In genomic region chr1:156752843-156753486, GRCh38 we compare ENCODE assay signal across 8 cellular contexts. TPM values are rescaled to one million over a fixed set of nuclear protein-coding genes. Genes with fewer than 3 reads are reported as not detected.
DNase-seq lines count a peak whose midpoint lies in the region; ATAC-seq and TF ChIP-seq lines count a peak whose summit lies in the region.

No MANE protein-coding gene starts in this region.

- H3K4me3 ChIP-seq in A673 (ENCODE audit: low read depth, low read length, poor library complexity, severe bottlenecking) (peak overlapping the region; percentile 92), HUES6 (ENCODE audit: low read depth, low read length) (peak overlapping the region; percentile 94)

- no peak overlapping the region for H3K9ac ChIP-seq in HUES6 (ENCODE audit: low read length)

- CTCF ChIA-PET in A673 (lab: Charles Lee) = interaction anchor here (0.6 kb wide), 1 partner anchor 55 kb away, joined by 3 read pairs; no protein-coding TSS in a partner anchor

- H3K4me1 Mint-ChIP-seq in brain (peaks cover 60% of the 10 kb centered on the region), memory B cell (peaks cover 41% of the 10 kb centered on the region)

- DNase-seq in A673 (ENCODE audit: low spot score) (no peak), memory B cell (ENCODE audit: low spot score in 2 of 2) (no peak), nucleus accumbens (lab: John Stamatoyannopoulos, UW) (no peak), NCI-H2081 (lab: John Stamatoyannopoulos, UW) (no peak)

- H3K27ac Mint-ChIP-seq in brain (peak overlapping the region; percentile 82 to 99 (median 96)), memory B cell (peak overlapping the region; percentile 25)

- H3K9me3 ChIP-seq in A673 (ENCODE audit: low read depth, low read length, poor library complexity, severe bottlenecking) (no peaks in the 10 kb centered on the region), HUES6 (ENCODE audit: control insufficient read depth, insufficient read depth, low read depth, low read length) (no peaks in the 10 kb centered on the region)

- TSS peak; percentile 62 for BruUV-seq in A673 (replicated peaks; lab: Mats Ljungman, UMichigan)

- H3K36me3 Mint-ChIP-seq in brain = no peaks in the 10 kb centered on the region
- no peaks in the 10 kb centered on the region for H3K36me3 Mint-ChIP-seq in memory B cell

- TF ChIP-seq CTCF in A673 (conservative IDR thresholded peaks at IDR 0.05; ENCODE audit: low read depth, low read length) (no peak), brain (conservative IDR thresholded peaks at IDR 0.05) (no peak)

- H3K36me3 ChIP-seq in A673 (ENCODE audit: insufficient read depth, low read length, poor library complexity, severe bottlenecking) = no peaks in the 10 kb centered on the region
- H3K36me3 ChIP-seq in HUES6 (ENCODE audit: control insufficient read depth, insufficient read depth, low read length) = no peaks in the 10 kb centered on the region

- intact Hi-C loops in A673 (cut with micrococcal nuclease; ENCODE audit: unreplicated experiment) = no loop called here

- H3K27ac ChIP-seq in A673 (ENCODE audit: low read depth, low read length, poor library complexity, severe bottlenecking) (peak overlapping the region; percentile 98), HUES6 (ENCODE audit: low read depth, low read length) (no peak overlapping the region)

- peaks cover 21% of the 10 kb centered on the region for H3K4me1 ChIP-seq in A673 (ENCODE audit: insufficient read depth, low read length, poor library complexity, severe bottlenecking)
- H3K4me1 ChIP-seq in HUES6 (ENCODE audit: control insufficient read depth, insufficient read depth, low read length) = peaks cover 31% of the 10 kb centered on the region

- H3K9me3 Mint-ChIP-seq in brain (no peaks in the 10 kb centered on the region), memory B cell (no peaks in the 10 kb centered on the region)

- H3K27me3 Mint-ChIP-seq in brain (peaks cover 5% of the 10 kb centered on the region), memory B cell (no peaks in the 10 kb centered on the region)

- ATAC-seq in memory B cell (ENCODE audit: low read depth) (no peak), GM21423 (IDR thresholded peaks at IDR 0.05; ENCODE audit: unreplicated experiment) (no peak), GM19351 (IDR thresholded peaks at IDR 0.05; ENCODE audit: unreplicated experiment) (no peak)

- POLR2A ChIA-PET in A673 (lab: Charles Lee; ENCODE audit: low non-redundant PET) = interaction anchor here (0.8 kb wide), 1 partner anchor 15 kb away, joined by 3 read pairs; the partner anchor contains the start of gene PRCC

- no peaks in the 10 kb centered on the region for H3K27me3 ChIP-seq in A673 (replicated peaks; ENCODE audit: insufficient read depth, low read depth, low read length, poor library complexity)
- no peaks in the 10 kb centered on the region for H3K27me3 ChIP-seq in HUES6 (ENCODE audit: control insufficient read depth, insufficient read depth, low read length)

- H3K4me3 Mint-ChIP-seq in brain (peak overlapping the region; percentile 92 to 98 (median 95)), memory B cell (peak overlapping the region; percentile 82)

RNA-seq across cellular contexts. Expression of gene HDGF, which starts 1.5 kb away (rescaled TPM):
- total RNA-seq in A673 (2021) = 477 and 536 TPM in 2 replicates
- polyA plus RNA-seq in brain (ENCODE audit: insufficient read depth, low read depth, low replicate concordance) = 502 TPM

RNA-seq across cellular contexts. Expression of gene MRPL24, which starts 12.1 kb away (rescaled TPM):
- total RNA-seq in A673 (2021) = 85.7 and 92.9 TPM in 2 replicates
- 111 TPM for polyA plus RNA-seq in brain (ENCODE audit: insufficient read depth, low read depth, low replicate concordance)

RNA-seq across cellular contexts. Expression of gene PRCC, which starts 14.4 kb away (rescaled TPM):
- 121 and 125 TPM in 2 replicates for total RNA-seq in A673 (2021)
- polyA plus RNA-seq in brain (ENCODE audit: insufficient read depth, low read depth, low replicate concordance) = 111 TPM

RNA-seq across cellular contexts. Expression of gene ISG20L2, which starts 24.4 kb away (rescaled TPM):
- total RNA-seq in A673 (2021) = 45.7 and 46.5 TPM in 2 replicates
- polyA plus RNA-seq in brain (ENCODE audit: insufficient read depth, low read depth, low replicate concordance) = 41.5 TPM

RNA-seq across cellular contexts. Expression of gene METTL25B, which starts 24.7 kb away (rescaled TPM):
- total RNA-seq in A673 (2021) = 20.2 TPM in 2 replicates
- polyA plus RNA-seq in brain (ENCODE audit: insufficient read depth, low read depth, low replicate concordance) = 46.8 TPM
